9 cellular contexts compared by ENCODE assay signal in genomic region chr14:75418779-75419768, GRCh38. TPM values are rescaled to one million over a fixed set of nuclear protein-coding genes. Genes with fewer than 3 reads are reported as not detected.
A peak's percentile ranks its signal among the peaks of the same experiment; 100 is the strongest.
DNase-seq lines count a peak whose midpoint lies in the region; ATAC-seq, FAIRE-seq and TF ChIP-seq lines count a peak whose summit lies in the region.
"Had no signal": no experiment of that assay in that cellular context is flagged by ENCODE, and none has a peak within 500 bp of the region (broad histone marks: within the 10 kb centered on the region; RNA-seq: fewer than 3 reads in every experiment).

No MANE protein-coding gene starts in this region.

- H3K27me3 Mint-ChIP-seq in T-helper 17 cell: peaks cover 1% of the 10 kb centered on the region

- peak; percentile 59 for DNase-seq in GM12892 (ENCODE audit: insufficient read length)
- no peak for DNase-seq in T-helper 17 cell
- DNase-seq in cardiac muscle cell (ENCODE audit: low read depth in 1 of 2, low spot score in 1 of 2): peak; percentile 49 to 71
- DNase-seq in stimulated activated CD4-positive, alpha-beta T cell treated with anti-CD3 and anti-CD28 coated beads, Interleukin-15, amount 100 ng/mL, for 24 hours: peak; percentile 73
- DNase-seq in osteoblast (ENCODE audit: insufficient read length, low spot score, missing footprints): no peak
- no peak for DNase-seq in COLO668 (lab: John Stamatoyannopoulos, UW; ENCODE audit: unreplicated experiment)

- H2AFZ ChIP-seq in osteoblast (ENCODE audit: low read length): no peak overlapping the region

- TF ChIP-seq CTCF in cardiac muscle cell (IDR thresholded peaks at IDR 0.05; ENCODE audit: low read depth, low read length) (no peak), osteoblast (IDR thresholded peaks at IDR 0.05; ENCODE audit: extremely low read depth, low read depth, low read length) (no peak)

- no peaks in the 10 kb centered on the region for H3K9me3 ChIP-seq in T-helper 17 cell (ENCODE audit: control insufficient read depth, low read length, poor library complexity, severe bottlenecking)
- H3K9me3 ChIP-seq in cardiac muscle cell (ENCODE audit: low read depth): no peaks in the 10 kb centered on the region
- no peaks in the 10 kb centered on the region for H3K9me3 ChIP-seq in osteoblast (ENCODE audit: low read depth, low read length)

- H3K27ac Mint-ChIP-seq in T-helper 17 cell: peak overlapping the region; percentile 37

- no peak; the same call in 1 of the 2 replicates for TF ChIP-seq POLR2A in GM12892 (IDR thresholded peaks at IDR 0.05; ENCODE audit: low read depth, low read length)

- ATAC-seq in HG02870 (IDR thresholded peaks at IDR 0.05; ENCODE audit: unreplicated experiment): peak; percentile 69
- ATAC-seq in T-helper 17 cell: peak; percentile 71
- no peak for ATAC-seq in GM19467 (IDR thresholded peaks at IDR 0.05; ENCODE audit: unreplicated experiment)
- ATAC-seq: Panc1 had no signal

- H3K27ac ChIP-seq in cardiac muscle cell: no peak overlapping the region
- no peak overlapping the region for H3K27ac ChIP-seq in osteoblast (ENCODE audit: low read depth, low read length)

- H3K4me1 Mint-ChIP-seq in T-helper 17 cell: peaks cover 9% of the 10 kb centered on the region

- no peaks in the 10 kb centered on the region for H3K79me2 ChIP-seq in osteoblast (ENCODE audit: insufficient read depth, low read length)

- H3K36me3 ChIP-seq in cardiac muscle cell: no peaks in the 10 kb centered on the region
- H3K36me3 ChIP-seq in osteoblast (ENCODE audit: insufficient read depth, low read length): no peaks in the 10 kb centered on the region

- H3K36me3 Mint-ChIP-seq in T-helper 17 cell (ENCODE audit: low read depth): no peaks in the 10 kb centered on the region

- H3K4me3 ChIP-seq in cardiac muscle cell (peak overlapping the region; percentile 11), osteoblast (ENCODE audit: insufficient read depth, low read length) (no peak overlapping the region)

- no peaks in the 10 kb centered on the region for H3K27me3 ChIP-seq in cardiac muscle cell
- H3K27me3 ChIP-seq in osteoblast (ENCODE audit: insufficient read depth, low read length): no peaks in the 10 kb centered on the region

- H3K4me1 ChIP-seq in cardiac muscle cell (ENCODE audit: low read depth) (peaks cover 17% of the 10 kb centered on the region), osteoblast (ENCODE audit: insufficient read depth, low read length) (peaks cover 10% of the 10 kb centered on the region)

- no peaks in the 10 kb centered on the region for H4K20me1 ChIP-seq in osteoblast (ENCODE audit: insufficient read depth, low read length)

- H3K4me2 ChIP-seq in osteoblast (ENCODE audit: insufficient read depth, low read length): no peak overlapping the region

- H3K4me3 Mint-ChIP-seq in T-helper 17 cell: no peak overlapping the region

- FAIRE-seq in GM12892 (lab: Jason Lieb, UNC): peak; percentile 80

RNA-seq across cellular contexts. Expression of gene JDP2, which starts 8.7 kb away (rescaled TPM):
- polyA plus RNA-seq in GM12892 (2012; ENCODE audit: missing spikeins): 14.7 TPM
- total RNA-seq in T-helper 17 cell (1 to 10 TPM in 1 of 2 donors, under 1 TPM in 1; 0.86 to 1.4 TPM), cardiac muscle cell (15.2 and 22.0 TPM in 2 replicates), osteoblast (70.7 and 77.1 TPM in 2 replicates)
- polyA plus RNA-seq in cardiac muscle cell: 9.7 and 12.5 TPM in 2 replicates

Comparison
In these comparisons a context has a peak if more than half of its experiments do, and no peak if none do; other contexts are left out.
1. DNase-seq: peak in GM12892 (single experiment), cardiac muscle cell (2 of 2) and stimulated activated CD4-positive, alpha-beta T cell treated with anti-CD3 and anti-CD28 coated beads, Interleukin-15, amount 100 ng/mL, for 24 hours (single experiment); none in T-helper 17 cell (0 of 3), osteoblast (single experiment) and COLO668 (single experiment).